ENCODE assay signal across 11 cellular contexts in the genomic region with DNA sequence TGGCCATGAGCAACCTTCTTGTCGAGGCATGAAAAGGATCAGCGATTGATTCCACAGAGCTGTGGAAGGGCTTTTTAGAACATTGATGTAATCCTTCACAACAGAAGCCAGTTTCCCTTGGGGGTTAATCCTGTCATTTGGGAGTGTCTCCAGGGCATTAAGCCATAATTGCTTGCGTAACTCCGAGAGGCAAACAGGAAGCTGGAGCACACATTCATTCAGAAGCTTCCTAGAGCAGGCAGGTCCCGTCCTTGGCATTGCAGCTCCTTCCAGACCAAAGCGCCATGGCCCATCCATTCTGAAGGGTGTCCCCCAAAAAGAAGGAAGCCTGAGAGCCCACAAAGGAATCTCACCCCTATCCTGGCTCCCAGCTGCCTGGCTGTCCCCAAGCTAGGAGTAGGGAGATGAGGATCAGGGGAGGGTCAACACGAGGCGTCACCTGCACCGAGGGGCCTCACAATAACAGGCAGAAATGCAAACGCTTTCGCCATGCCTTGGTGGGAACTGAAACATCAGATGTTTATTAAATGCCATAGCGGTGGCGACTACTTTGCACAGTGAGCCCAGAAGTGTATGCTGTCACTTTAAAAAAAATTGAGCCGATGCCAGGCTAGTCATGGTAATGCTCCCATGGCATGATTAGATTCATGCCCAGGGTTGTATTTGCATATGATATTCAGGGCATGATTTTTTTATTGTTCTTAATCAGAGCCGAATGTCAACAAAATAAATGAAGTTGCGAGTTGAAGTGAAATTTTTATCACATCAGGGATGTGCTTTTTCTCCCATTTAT.
A peak's percentile ranks its signal among the peaks of the same experiment; 100 is the strongest.
DNase-seq lines count a peak whose midpoint lies in the region; ATAC-seq, FAIRE-seq and TF ChIP-seq lines count a peak whose summit lies in the region.
"Had no signal": no experiment of that assay in that cellular context is flagged by ENCODE, and none has a peak within 500 bp of the region (broad histone marks: within the 10 kb centered on the region; RNA-seq: fewer than 3 reads in every experiment).

No MANE protein-coding gene starts in this region.

- no peaks in the 10 kb centered on the region for H3K27me3 Mint-ChIP-seq in stimulated activated memory B cell treated with anti-CD40 and anti-IgM and Interleukin-4, amounts not matched to agents 10 μg/mL and 1 μg/mL and 100 μg/mL, for 72 hours
- H3K27me3 Mint-ChIP-seq: T-cell had no signal

- H3K27ac ChIP-seq in muscle layer of duodenum (ENCODE audit: low read length) (peak overlapping the region; percentile 68), kidney (ENCODE audit: low read depth in 2 of 2, low read length in 2 of 2) (no peak overlapping the region)
- H3K27ac ChIP-seq: breast epithelium had no signal

- no peaks in the 10 kb centered on the region for H3K4me1 Mint-ChIP-seq in stimulated activated memory B cell treated with anti-CD40 and anti-IgM and Interleukin-4, amounts not matched to agents 10 μg/mL and 1 μg/mL and 100 μg/mL, for 72 hours
- H3K4me1 Mint-ChIP-seq: natural killer cell had no signal

- H3K4me1 ChIP-seq in muscle layer of duodenum (ENCODE audit: control insufficient read depth in 1 of 2, insufficient read depth in 2 of 2, low read length in 2 of 2) = peaks cover 5 to 20% of the 10 kb centered on the region in 2 donors
- peaks cover 0 to 3% of the 10 kb centered on the region in 2 donors for H3K4me1 ChIP-seq in kidney (ENCODE audit: control insufficient read depth in 1 of 2, insufficient read depth in 1 of 2, low read depth in 1 of 2, low read length in 2 of 2)
- H3K4me1 ChIP-seq: breast epithelium had no signal

- no peaks in the 10 kb centered on the region for H3K27me3 ChIP-seq in bronchial epithelial cell (ENCODE audit: control insufficient read depth, insufficient read depth, low read length)
- no peaks in the 10 kb centered on the region for H3K27me3 ChIP-seq in muscle layer of duodenum (ENCODE audit: low read depth, low read length)
- H3K27me3 ChIP-seq: breast epithelium had no signal

- H3K4me3 ChIP-seq in bronchial epithelial cell (ENCODE audit: low read depth, low read length) (peak overlapping the region; percentile 22), muscle layer of duodenum (ENCODE audit: low read depth in 1 of 2, low read length in 2 of 2) (peak overlapping the region in 1 of 2 donors; percentile 42), kidney (ENCODE audit: low read length in 2 of 2) (no peak overlapping the region)
- H3K4me3 ChIP-seq: breast epithelium had no signal

- no peaks in the 10 kb centered on the region for H3K36me3 Mint-ChIP-seq in stimulated activated memory B cell treated with anti-CD40 and anti-IgM and Interleukin-4, amounts not matched to agents 10 μg/mL and 1 μg/mL and 100 μg/mL, for 72 hours
- H3K36me3 Mint-ChIP-seq: natural killer cell, T-cell had no signal

- no peak for TF ChIP-seq CTCF in bronchial epithelial cell (IDR thresholded peaks at IDR 0.05; ENCODE audit: insufficient read depth, low read length, severe bottlenecking)
- TF ChIP-seq CTCF in kidney (IDR thresholded peaks at IDR 0.05; ENCODE audit: borderline replicate concordance, extremely low read depth, insufficient read depth) = no peak

- H3K36me3 ChIP-seq in bronchial epithelial cell (ENCODE audit: control insufficient read depth, insufficient read depth, low read length) (no peaks in the 10 kb centered on the region), muscle layer of duodenum (ENCODE audit: control insufficient read depth in 1 of 2, insufficient read depth in 2 of 2, low read length in 2 of 2) (no peaks in the 10 kb centered on the region), kidney (ENCODE audit: control insufficient read depth in 1 of 2, insufficient read depth in 2 of 2, low read length in 2 of 2) (no peaks in the 10 kb centered on the region)
- H3K36me3 ChIP-seq: breast epithelium had no signal

- no peaks in the 10 kb centered on the region for H3K9me3 ChIP-seq in muscle layer of duodenum (ENCODE audit: control insufficient read depth in 1 of 2, low read length in 2 of 2)
- no peaks in the 10 kb centered on the region for H3K9me3 ChIP-seq in kidney (ENCODE audit: control insufficient read depth in 1 of 2, low read length in 2 of 2)
- H3K9me3 ChIP-seq: breast epithelium had no signal

- no peaks in the 10 kb centered on the region for H3K9me3 Mint-ChIP-seq in stimulated activated memory B cell treated with anti-CD40 and anti-IgM and Interleukin-4, amounts not matched to agents 10 μg/mL and 1 μg/mL and 100 μg/mL, for 72 hours
- H3K9me3 Mint-ChIP-seq: natural killer cell, T-cell had no signal

- H3K4me3 Mint-ChIP-seq in stimulated activated memory B cell treated with anti-CD40 and anti-IgM and Interleukin-4, amounts not matched to agents 10 μg/mL and 1 μg/mL and 100 μg/mL, for 72 hours = no peak overlapping the region
- H3K4me3 Mint-ChIP-seq: natural killer cell, T-cell had no signal

- no peak for ATAC-seq in stimulated activated memory B cell treated with anti-CD40 and anti-IgM and Interleukin-4, amounts not matched to agents 10 μg/mL and 1 μg/mL and 100 μg/mL, for 72 hours
- ATAC-seq: natural killer cell, T-cell had no signal

- H3K27ac Mint-ChIP-seq in stimulated activated memory B cell treated with anti-CD40 and anti-IgM and Interleukin-4, amounts not matched to agents 10 μg/mL and 1 μg/mL and 100 μg/mL, for 72 hours = no peak overlapping the region
- H3K27ac Mint-ChIP-seq: natural killer cell, T-cell had no signal

- intact Hi-C loops in posterior vena cava (cut with DNase I) = no loop called here
- intact Hi-C loops in kidney (cut with DNase I) = no loop called here

- no peak overlapping the region for H3K9ac ChIP-seq in kidney (ENCODE audit: low read length in 2 of 2)

- FAIRE-seq in bronchial epithelial cell (lab: Jason Lieb, UNC) (peak; percentile 98), kidney (lab: Jason Lieb, UNC) (no peak)

- DNase-seq in EL (peak; percentile 24), NCI-H1694 (lab: John Stamatoyannopoulos, UW) (peak; percentile 76), bronchial epithelial cell (ENCODE audit: low read depth) (peak; percentile 99), posterior vena cava (ENCODE audit: low spot score) (no peak), kidney (no peak), NCI-H187 (lab: John Stamatoyannopoulos, UW) (no peak)
- DNase-seq: natural killer cell, T-cell had no signal

Comparison
In these comparisons a context has a peak if more than half of its experiments do, and no peak if none do; other contexts are left out.
1. DNase-seq: peak in EL (single experiment), NCI-H1694 (single experiment) and bronchial epithelial cell (single experiment); none in posterior vena cava (single experiment), kidney (single experiment) and NCI-H187 (0 of 2).